Comparison of ENCODE assay signal across 1 cellular context in genomic region chr4:79050521-79050880, GRCh38.
TF ChIP-seq lines count a peak whose summit lies in the region.

No MANE protein-coding gene starts in this region.

TF ChIP-seq in SK-N-SH, 30 proteins besides CTCF, POLR2A, EP300 and RAD21 (continued from another document):
- TF ChIP-seq PBX3 (IDR thresholded peaks at IDR 0.05) = no peak
TF ChIP-seq in SK-N-SH: peak in this region for 0.
